Comparison of ENCODE assay signal across 8 cellular contexts in the genomic region with DNA sequence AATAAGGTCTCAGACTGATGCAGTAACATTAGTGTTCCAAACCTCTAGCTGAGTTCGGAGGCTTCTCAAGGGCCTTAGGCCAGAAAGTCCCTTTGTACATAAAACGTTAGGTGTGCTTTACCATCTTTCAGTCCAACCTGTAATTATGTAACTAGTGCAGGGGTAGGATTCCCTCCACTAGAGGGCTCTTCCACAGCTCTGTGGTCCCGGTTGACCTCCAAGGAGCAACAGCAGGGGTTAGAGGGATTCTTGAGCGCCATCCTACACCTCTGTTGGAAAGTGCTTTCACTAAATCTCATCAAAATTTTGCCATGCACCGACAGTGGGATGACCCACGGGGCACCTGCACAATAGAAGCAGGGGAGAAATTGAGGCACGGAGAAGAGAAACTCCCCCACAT.
A peak's percentile ranks its signal among the peaks of the same experiment; 100 is the strongest.
DNase-seq lines count a peak whose midpoint lies in the region; ATAC-seq, FAIRE-seq and TF ChIP-seq lines count a peak whose summit lies in the region.

No MANE protein-coding gene starts in this region.

- H3K9ac ChIP-seq in HepG2 (ENCODE audit: insufficient read depth, low read depth, low read length): no peak overlapping the region

- POLR2A ChIA-PET in Panc1 (lab: Charles Lee): no interaction called here
- POLR2A ChIA-PET in HepG2 (lab: Yijun Ruan, JAX): no interaction called here

- H3K9me3 ChIP-seq in Panc1 (ENCODE audit: control insufficient read depth, insufficient read depth, low read depth, low read length): no peaks in the 10 kb centered on the region
- H3K9me3 ChIP-seq in HepG2 (ENCODE audit: low read length): no peaks in the 10 kb centered on the region

- no peaks in the 10 kb centered on the region for H3K27me3 ChIP-seq in Panc1 (ENCODE audit: control insufficient read depth, insufficient read depth, low read length)
- no peaks in the 10 kb centered on the region for H3K27me3 ChIP-seq in HepG2 (ENCODE audit: control insufficient read depth in 1 of 2, insufficient read depth in 2 of 2, low read length in 2 of 2)

- in situ Hi-C loops in Panc1 (cut with HindIII; ENCODE audit: low pct_unique_long_range_greater_than_20kb, low sequenced_read_pairs): no loop called here
- in situ Hi-C loops in HepG2 (cut with HindIII; ENCODE audit: extremely low pct_ligation_motif_present, low pct_unique_long_range_greater_than_20kb): loop anchor here (25.0 kb wide), 1 partner anchor 701 kb away; no protein-coding TSS in a partner anchor

- H3K79me2 ChIP-seq in HepG2 (ENCODE audit: insufficient read depth, low read length): no peaks in the 10 kb centered on the region

- BruUV-seq in Panc1 (replicated peaks; lab: Mats Ljungman, UMichigan) (no TSS peak), HepG2 (replicated peaks; lab: Mats Ljungman, UMichigan) (no TSS peak)

- H2AFZ ChIP-seq in HepG2 (ENCODE audit: low read length): no peak overlapping the region

- H4K20me1 ChIP-seq in HepG2 (ENCODE audit: insufficient read depth, low read length): no peaks in the 10 kb centered on the region

- H3K4me3 ChIP-seq in Panc1 (ENCODE audit: low read depth in 2 of 2, low read length in 2 of 2): no peak overlapping the region
- no peak overlapping the region for H3K4me3 ChIP-seq in HepG2 (replicated peaks in 1 of 3; ENCODE audit: insufficient read depth in 1 of 3, low read depth in 2 of 3, low read length in 3 of 3)
- H3K4me3 ChIP-seq in lower leg skin (ENCODE audit: low read depth, poor library complexity, severe bottlenecking): no peak overlapping the region

- TF ChIP-seq CTCF in Panc1 (IDR thresholded peaks at IDR 0.05) (peak; percentile 50), HepG2 (CRISPR knock-in tag; IDR thresholded peaks at IDR 0.05) (peak; percentile 80), lower leg skin (IDR thresholded peaks at IDR 0.05) (no peak)

- no peak for TF ChIP-seq POLR2A in HepG2 (IDR thresholded peaks at IDR 0.05; ENCODE audit: insufficient read depth in 1 of 2, low read depth in 2 of 2, low read length in 2 of 2)
- no peak for TF ChIP-seq POLR2A in lower leg skin (IDR thresholded peaks at IDR 0.05)

- CTCF ChIA-PET in Panc1 (lab: Charles Lee): no interaction called here
- CTCF ChIA-PET in HepG2 (lab: Yijun Ruan, JAX; ENCODE audit: low intra/inter-chr PET ratio, low total read pairs): interaction anchor here (1.1 to 2.2 kb wide), 4 partner anchors 317 to 702 kb away, joined by 3 to 8 read pairs (median 8); no protein-coding TSS in a partner anchor

- 17% methylated on average over 7 of the region's 7 CpGs for WGBS in HepG2 (ENCODE audit: low lambda C conversion rate)
- WGBS in lower leg skin, 2 donors: 53 to 57% methylated on average over 7 of the region's 7 CpGs

- peak; percentile 55 for FAIRE-seq in HepG2 (lab: Jason Lieb, UNC)

- no peak for DNase-seq in Panc1 (ENCODE audit: low read depth, low spot score)
- DNase-seq in HepG2 (ENCODE audit: low spot score): peak; percentile 55
- DNase-seq in lower leg skin (ENCODE audit: low spot score in 2 of 2): no peak
- DNase-seq in nucleus accumbens (lab: John Stamatoyannopoulos, UW): no peak
- no peak for DNase-seq in NCI-H2081 treated with DMSO at 0.1 percent for 48 hours (lab: John Stamatoyannopoulos, UW)

- H3K4me2 ChIP-seq in HepG2 (ENCODE audit: low read depth, low read length): no peak overlapping the region

- peak; percentile 36; the same call in 1 of the 2 replicates for TF ChIP-seq RAD21 in HepG2 (CRISPR knock-in tag; IDR thresholded peaks at IDR 0.05)

- H3K4me1 ChIP-seq in Panc1 (ENCODE audit: control insufficient read depth, insufficient read depth, low read length) (no peaks in the 10 kb centered on the region), HepG2 (ENCODE audit: insufficient read depth, low read length) (no peaks in the 10 kb centered on the region)

- intact Hi-C loops in Panc1 (cut with micrococcal nuclease; ENCODE audit: unreplicated experiment): no loop called here
- intact Hi-C loops in HepG2 (cut with micrococcal nuclease; ENCODE audit: unreplicated experiment): loop anchor here (2.0 to 5.0 kb wide), 3 partner anchors 316 to 701 kb away; no protein-coding TSS in a partner anchor
- intact Hi-C loops in lower leg skin (cut with DNase I; ENCODE audit: low total_unique reads): no loop called here

- ATAC-seq in GM18511 (IDR thresholded peaks at IDR 0.05; ENCODE audit: unreplicated experiment) (peak; percentile 88), HG02798 (IDR thresholded peaks at IDR 0.05; ENCODE audit: poor library complexity, unreplicated experiment) (peak; percentile 79), Panc1 (no peak), HepG2 (peak; percentile 97), GM21786 (IDR thresholded peaks at IDR 0.05; ENCODE audit: unreplicated experiment) (no peak)

- H3K27ac ChIP-seq in Panc1 (ENCODE audit: low read length): no peak overlapping the region
- H3K27ac ChIP-seq in HepG2 (ENCODE audit: extremely low read length, insufficient read depth, low read length): no peak overlapping the region

- H3K36me3 ChIP-seq in Panc1 (ENCODE audit: control insufficient read depth, insufficient read depth, low read length) (no peaks in the 10 kb centered on the region), HepG2 (replicated peaks in 1 of 2; ENCODE audit: control insufficient read depth in 1 of 2, insufficient read depth in 2 of 2, low read length in 2 of 2) (no peaks in the 10 kb centered on the region)

- TF ChIP-seq EP300 in HepG2 (IDR thresholded peaks at IDR 0.05; ENCODE audit: low read depth in 2 of 2, low read length in 2 of 2): no peak
- TF ChIP-seq EP300 in HepG2 (CRISPR knock-in tag; IDR thresholded peaks at IDR 0.05; ENCODE audit: borderline replicate concordance): no peak

TF ChIP-seq in HepG2, 621 proteins besides CTCF, POLR2A, EP300 and RAD21 (continues in another document):
- TF ChIP-seq ZNF367 (CRISPR knock-in tag; IDR thresholded peaks at IDR 0.05; ENCODE audit: borderline replicate concordance): 0 out of 2 replicates have a peak, but pooled peaks have one; percentile 38
- TF ChIP-seq PPARG (CRISPR knock-in tag; conservative IDR thresholded peaks at IDR 0.05): no peak
- TF ChIP-seq, protein P1, sequence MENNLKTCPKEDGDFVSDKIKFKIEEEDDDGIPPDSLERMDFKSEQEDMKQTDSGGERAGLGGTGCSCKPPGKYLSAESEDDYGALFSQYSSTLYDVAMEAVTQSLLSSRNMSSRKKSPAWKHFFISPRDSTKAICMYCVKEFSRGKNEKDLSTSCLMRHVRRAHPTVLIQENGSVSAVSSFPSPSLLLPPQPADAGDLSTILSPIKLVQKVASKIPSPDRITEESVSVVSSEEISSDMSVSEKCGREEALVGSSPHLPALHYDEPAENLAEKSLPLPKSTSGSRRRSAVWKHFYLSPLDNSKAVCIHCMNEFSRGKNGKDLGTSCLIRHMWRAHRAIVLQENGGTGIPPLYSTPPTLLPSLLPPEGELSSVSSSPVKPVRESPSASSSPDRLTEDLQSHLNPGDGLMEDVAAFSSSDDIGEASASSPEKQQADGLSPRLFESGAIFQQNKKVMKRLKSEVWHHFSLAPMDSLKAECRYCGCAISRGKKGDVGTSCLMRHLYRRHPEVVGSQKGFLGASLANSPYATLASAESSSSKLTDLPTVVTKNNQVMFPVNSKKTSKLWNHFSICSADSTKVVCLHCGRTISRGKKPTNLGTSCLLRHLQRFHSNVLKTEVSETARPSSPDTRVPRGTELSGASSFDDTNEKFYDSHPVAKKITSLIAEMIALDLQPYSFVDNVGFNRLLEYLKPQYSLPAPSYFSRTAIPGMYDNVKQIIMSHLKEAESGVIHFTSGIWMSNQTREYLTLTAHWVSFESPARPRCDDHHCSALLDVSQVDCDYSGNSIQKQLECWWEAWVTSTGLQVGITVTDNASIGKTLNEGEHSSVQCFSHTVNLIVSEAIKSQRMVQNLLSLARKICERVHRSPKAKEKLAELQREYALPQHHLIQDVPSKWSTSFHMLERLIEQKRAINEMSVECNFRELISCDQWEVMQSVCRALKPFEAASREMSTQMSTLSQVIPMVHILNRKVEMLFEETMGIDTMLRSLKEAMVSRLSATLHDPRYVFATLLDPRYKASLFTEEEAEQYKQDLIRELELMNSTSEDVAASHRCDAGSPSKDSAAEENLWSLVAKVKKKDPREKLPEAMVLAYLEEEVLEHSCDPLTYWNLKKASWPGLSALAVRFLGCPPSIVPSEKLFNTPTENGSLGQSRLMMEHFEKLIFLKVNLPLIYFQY (CRISPR knock-in tag; IDR thresholded peaks at IDR 0.05; ENCODE audit: borderline replicate concordance): no peak
- TF ChIP-seq FOXO1 (CRISPR knock-in tag; IDR thresholded peaks at IDR 0.05): no peak
- TF ChIP-seq TEF (CRISPR knock-in tag; IDR thresholded peaks at IDR 0.05): peak; percentile 99
- peak; percentile 38; the same call in 1 of the 2 replicates for TF ChIP-seq CEBPG (CRISPR knock-in tag; IDR thresholded peaks at IDR 0.05)
- TF ChIP-seq, protein P2, sequence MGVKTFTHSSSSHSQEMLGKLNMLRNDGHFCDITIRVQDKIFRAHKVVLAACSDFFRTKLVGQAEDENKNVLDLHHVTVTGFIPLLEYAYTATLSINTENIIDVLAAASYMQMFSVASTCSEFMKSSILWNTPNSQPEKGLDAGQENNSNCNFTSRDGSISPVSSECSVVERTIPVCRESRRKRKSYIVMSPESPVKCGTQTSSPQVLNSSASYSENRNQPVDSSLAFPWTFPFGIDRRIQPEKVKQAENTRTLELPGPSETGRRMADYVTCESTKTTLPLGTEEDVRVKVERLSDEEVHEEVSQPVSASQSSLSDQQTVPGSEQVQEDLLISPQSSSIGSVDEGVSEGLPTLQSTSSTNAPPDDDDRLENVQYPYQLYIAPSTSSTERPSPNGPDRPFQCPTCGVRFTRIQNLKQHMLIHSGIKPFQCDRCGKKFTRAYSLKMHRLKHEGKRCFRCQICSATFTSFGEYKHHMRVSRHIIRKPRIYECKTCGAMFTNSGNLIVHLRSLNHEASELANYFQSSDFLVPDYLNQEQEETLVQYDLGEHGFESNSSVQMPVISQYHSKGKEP (CRISPR knock-in tag; IDR thresholded peaks at IDR 0.05): 0 out of 2 replicates have a peak, but pooled peaks have one; percentile 30
- peak; percentile 20; the same call in 1 of the 2 replicates for TF ChIP-seq ZFY (CRISPR knock-in tag; IDR thresholded peaks at IDR 0.05)
- TF ChIP-seq ZFP90 (CRISPR knock-in tag; IDR thresholded peaks at IDR 0.05; ENCODE audit: borderline replicate concordance): 0 out of 2 replicates have a peak, but pooled peaks have one; percentile 20
- no peak for TF ChIP-seq GATAD2A (CRISPR knock-in tag; IDR thresholded peaks at IDR 0.05)

Comparison
In these comparisons a context has a peak if more than half of its experiments do, and no peak if none do; other contexts are left out.
1. ATAC-seq: peak in GM18511 (single experiment), HG02798 (single experiment) and HepG2 (single experiment); none in Panc1 (single experiment) and GM21786 (single experiment).
2. CTCF ChIP-seq: peak in Panc1 (single experiment) and HepG2 (single experiment); none in lower leg skin (0 of 3).